In the genomic region with DNA sequence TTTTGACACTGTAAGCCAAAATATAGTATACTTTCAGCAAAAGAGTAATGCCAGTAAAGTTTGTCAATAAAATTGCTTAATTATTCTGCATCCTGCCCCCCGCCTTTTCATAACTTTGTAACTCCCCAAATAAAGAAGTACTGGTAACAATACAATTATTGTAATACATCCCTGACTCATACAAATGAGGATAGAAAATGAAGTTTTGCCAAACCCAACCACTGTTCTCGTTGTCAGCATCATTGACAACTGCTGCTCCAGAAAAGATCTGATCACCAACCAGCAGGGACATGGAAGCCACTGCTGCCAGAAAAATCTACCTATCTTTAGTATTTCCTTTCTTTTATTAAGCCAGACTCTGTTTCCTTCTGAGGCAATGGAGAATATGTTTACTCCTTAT, we compare ENCODE assay signal across 36 cellular contexts. TPM values are rescaled to one million over a fixed set of nuclear protein-coding genes. Genes with fewer than 3 reads are reported as not detected.
"Had no signal": no experiment of that assay in that cellular context is flagged by ENCODE, and none has a peak within 500 bp of the region (broad histone marks: within the 10 kb centered on the region; RNA-seq: fewer than 3 reads in every experiment).

No MANE protein-coding gene starts in this region.

- DNase-seq: Karpas-422, Kasumi-1, MG63, MM.1S, MV-4-11, NCI-H1048, NCI-H1092, NCI-H1092 treated with DMSO at 0.1 percent for 48 hours, NCI-H1105, NCI-H1105 treated with DMSO at 0.1 percent for 48 hours, NCI-H1417, NCI-H1417 treated with DMSO at 0.1 percent for 48 hours, NCI-H1436, NCI-H1436 treated with DMSO at 0.1 percent for 48 hours, NCI-H146, NCI-H1694, NCI-H1694 treated with DMSO at 0.1 percent for 48 hours, NCI-H187, NCI-H187 treated with DMSO at 0.1 percent for 48 hours, NCI-H1930, NCI-H2029, NCI-H2029 treated with DMSO at 0.1 percent for 48 hours, NCI-H2081, NCI-H2081 treated with DMSO at 0.1 percent for 48 hours, NCI-H2107, NCI-H2171, NCI-H2171 treated with DMSO at 0.1 percent for 48 hours, NCI-H2227 treated with DMSO at 0.1 percent for 48 hours, NCI-H226, NCI-H345, NCI-H446, NCI-H446 treated with DMSO at 0.1 percent for 48 hours, NCI-H510A, NCI-H510A treated with DMSO at 0.1 percent for 48 hours had no signal

- H3K9me3 ChIP-seq: MG63 had no signal

- H3K9ac ChIP-seq: KMS-11 had no signal

- H3K4me2 ChIP-seq: KMS-11 had no signal

- H3K27me3 ChIP-seq: MG63 had no signal

- H3K27ac ChIP-seq: KMS-11 had no signal

- H3K4me3 ChIP-seq: MG63 had no signal

RNA-seq across cellular contexts. Expression of gene SCN3A, which starts 27.1 kb away (rescaled TPM):
- total RNA-seq: MCF 10A had no signal
